ENCODE assay signal across 9 cellular contexts in genomic region chr1:193438771-193439170, GRCh38.
DNase-seq lines count a peak whose midpoint lies in the region; ATAC-seq and TF ChIP-seq lines count a peak whose summit lies in the region.
"Had no signal": no experiment of that assay in that cellular context is flagged by ENCODE, and none has a peak within 500 bp of the region (broad histone marks: within the 10 kb centered on the region; RNA-seq: fewer than 3 reads in every experiment).

No MANE protein-coding gene starts in this region.

- no peaks in the 10 kb centered on the region for H3K27me3 ChIP-seq in right lobe of liver

- H3K27ac ChIP-seq in right lobe of liver: no peak overlapping the region

- intact Hi-C loops in right lobe of liver (cut with DNase I): no loop called here

- TF ChIP-seq CTCF in right lobe of liver (IDR thresholded peaks at IDR 0.05): no peak

- no peak for TF ChIP-seq POLR2A in right lobe of liver (IDR thresholded peaks at IDR 0.05)

- H3K9me3 ChIP-seq in right lobe of liver: no peaks in the 10 kb centered on the region

- ATAC-seq in GM18499 (IDR thresholded peaks at IDR 0.05; ENCODE audit: insufficient read depth, unreplicated experiment) (peak; percentile 74), GM19455 (IDR thresholded peaks at IDR 0.05; ENCODE audit: unreplicated experiment) (peak; percentile 64), HG02938 (IDR thresholded peaks at IDR 0.05; ENCODE audit: unreplicated experiment) (peak; percentile 88), HG03565 (IDR thresholded peaks at IDR 0.05; ENCODE audit: unreplicated experiment) (peak; percentile 77), right lobe of liver (no peak)
- no peak for ATAC-seq in activated CD4-positive, CD25-positive, alpha-beta regulatory T cell treated with anti-CD3 and anti-CD28 coated beads, Interleukin-2, amount 50 U/mL, for 24 hours

- H3K36me3 ChIP-seq in right lobe of liver: no peaks in the 10 kb centered on the region

- WGBS in right lobe of liver (ENCODE audit: insufficient coverage, low coverage, low lambda C conversion rate, missing lambda C conversion rate): 83% methylated on average over 1 of the region's 1 CpG

- DNase-seq in cerebellar nuclear complex (lab: John Stamatoyannopoulos, UW) (no peak), right lobe of liver (no peak), mesenteric fat pad (ENCODE audit: low spot score) (no peak)
- DNase-seq: NCI-H526 treated with DMSO at 0.1 percent for 48 hours had no signal

- H3K4me3 ChIP-seq in right lobe of liver: no peak overlapping the region

- no peaks in the 10 kb centered on the region for H3K4me1 ChIP-seq in right lobe of liver

Comparison
In these comparisons a context has a peak if more than half of its experiments do, and no peak if none do; other contexts are left out.
1. ATAC-seq: peak in GM18499 (single experiment), GM19455 (single experiment), HG02938 (single experiment) and HG03565 (single experiment); none in right lobe of liver (0 of 4) and activated CD4-positive, CD25-positive, alpha-beta regulatory T cell treated with anti-CD3 and anti-CD28 coated beads, Interleukin-2, amount 50 U/mL, for 24 hours (0 of 2).